12 cellular contexts compared by ENCODE assay signal in the genomic region with DNA sequence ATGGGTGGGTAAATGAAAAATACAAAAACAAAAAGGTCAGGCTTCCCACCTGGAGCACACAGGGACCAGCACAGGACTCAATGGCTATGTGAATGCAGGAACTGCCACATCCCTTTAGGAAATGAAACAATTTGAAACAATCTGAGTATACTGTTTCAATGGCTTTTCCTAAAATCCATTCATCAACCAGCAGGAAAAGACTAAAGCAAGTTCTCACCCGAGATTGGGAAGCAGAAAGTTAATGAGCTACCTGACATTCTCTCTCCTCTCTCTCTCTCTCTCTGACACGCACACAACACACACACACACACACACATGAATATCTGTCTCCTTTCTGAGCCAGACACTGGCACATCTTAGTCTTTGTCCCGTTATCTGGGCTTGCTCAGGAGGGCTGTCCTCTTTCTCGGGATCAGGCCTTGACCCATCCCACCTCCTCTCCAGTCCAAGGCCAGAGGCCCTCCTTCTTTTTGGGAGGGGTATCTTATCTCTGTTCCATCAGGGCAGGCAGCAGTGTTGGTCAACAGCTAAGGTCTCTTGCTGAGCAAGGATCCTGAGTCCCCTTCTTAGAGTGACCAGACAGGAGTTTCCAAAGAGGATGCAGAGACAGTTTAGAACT. TPM values are rescaled to one million over a fixed set of nuclear protein-coding genes. Genes with fewer than 3 reads are reported as not detected.
A peak's percentile ranks its signal among the peaks of the same experiment; 100 is the strongest.
DNase-seq lines count a peak whose midpoint lies in the region; ATAC-seq, FAIRE-seq and TF ChIP-seq lines count a peak whose summit lies in the region.
"Had no signal": no experiment of that assay in that cellular context is flagged by ENCODE, and none has a peak within 500 bp of the region (broad histone marks: within the 10 kb centered on the region; RNA-seq: fewer than 3 reads in every experiment).

No MANE protein-coding gene starts in this region.

- no peak for ATAC-seq in naive thymus-derived CD4-positive, alpha-beta T cell
- ATAC-seq in HG03159 (IDR thresholded peaks at IDR 0.05; ENCODE audit: unreplicated experiment) = no peak
- ATAC-seq: effector memory CD8-positive, alpha-beta T cell had no signal

- no peak for DNase-seq in SJCRH30
- no peak for DNase-seq in esophagus squamous epithelium (lab: John Stamatoyannopoulos, UW)
- no peak for DNase-seq in naive thymus-derived CD4-positive, alpha-beta T cell
- no peak for DNase-seq in tibial artery
- no peak for DNase-seq in activated CD4-positive, alpha-beta T cell treated with anti-CD3 and anti-CD28 coated beads, Interleukin-2, amount 50 U/mL, for 4 hours
- DNase-seq in D721Med (ENCODE audit: insufficient read length, low spot score) = no peak
- DNase-seq: CD8-positive, alpha-beta memory T cell; effector memory CD8-positive, alpha-beta T cell; mucosa of descending colon; MV-4-11; NCI-H446 had no signal

- no peak for FAIRE-seq in D721Med (lab: Jason Lieb, UNC)

- no peak for TF ChIP-seq POLR2A in esophagus squamous epithelium (IDR thresholded peaks at IDR 0.05)

- peaks cover 0 to 3% (median 0%) of the 10 kb centered on the region in 11 donors for H3K9me3 Mint-ChIP-seq in naive thymus-derived CD4-positive, alpha-beta T cell
- H3K9me3 Mint-ChIP-seq: CD8-positive, alpha-beta memory T cell; effector memory CD8-positive, alpha-beta T cell had no signal

- peaks cover 64% of the 10 kb centered on the region for H3K4me1 ChIP-seq in SJCRH30
- H3K4me1 ChIP-seq in esophagus squamous epithelium = peaks cover 3 to 35% (median 17%) of the 10 kb centered on the region in 3 donors
- peaks cover 4 to 19% of the 10 kb centered on the region in 2 donors for H3K4me1 ChIP-seq in naive thymus-derived CD4-positive, alpha-beta T cell (ENCODE audit: control insufficient read depth in 2 of 2, insufficient read depth in 2 of 2, low read length in 2 of 2)
- H3K4me1 ChIP-seq in tibial artery = peaks cover 0 to 49% (median 32%) of the 10 kb centered on the region in 4 donors

- TF ChIP-seq CTCF in esophagus squamous epithelium (IDR thresholded peaks at IDR 0.05) (no peak), tibial artery (IDR thresholded peaks at IDR 0.05) (no peak), D721Med (IDR thresholded peaks at IDR 0.05; ENCODE audit: insufficient read depth, missing control alignments) (no peak)

- CTCF ChIA-PET in naive thymus-derived CD4-positive, alpha-beta T cell (lab: Charles Lee) = no interaction called here

- H3K27me3 ChIP-seq in SJCRH30 = no peaks in the 10 kb centered on the region
- no peaks in the 10 kb centered on the region for H3K27me3 ChIP-seq in esophagus squamous epithelium
- H3K27me3 ChIP-seq in naive thymus-derived CD4-positive, alpha-beta T cell (ENCODE audit: control insufficient read depth in 2 of 2, insufficient read depth in 2 of 2, low read length in 2 of 2) = no peaks in the 10 kb centered on the region
- no peaks in the 10 kb centered on the region for H3K27me3 ChIP-seq in tibial artery

- H3K27ac ChIP-seq in SJCRH30 = peak overlapping the region; percentile 90
- H3K27ac ChIP-seq in esophagus squamous epithelium = peak overlapping the region; percentile 41 to 86 (median 78)
- no peak overlapping the region for H3K27ac ChIP-seq in naive thymus-derived CD4-positive, alpha-beta T cell (ENCODE audit: low read depth, low read length)
- peak overlapping the region; percentile 76 to 81 for H3K27ac ChIP-seq in tibial artery

- H3K36me3 Mint-ChIP-seq in naive thymus-derived CD4-positive, alpha-beta T cell = no peaks in the 10 kb centered on the region
- H3K36me3 Mint-ChIP-seq: CD8-positive, alpha-beta memory T cell had no signal

- WGBS in esophagus squamous epithelium, 2 donors = 59 to 73% methylated on average over 4 of the region's 4 CpGs

- H3K36me3 ChIP-seq in SJCRH30 (no peaks in the 10 kb centered on the region), esophagus squamous epithelium (no peaks in the 10 kb centered on the region), tibial artery (no peaks in the 10 kb centered on the region)
- H3K36me3 ChIP-seq in naive thymus-derived CD4-positive, alpha-beta T cell (ENCODE audit: control insufficient read depth in 2 of 3, insufficient read depth in 3 of 3, low read length in 3 of 3) = no peaks in the 10 kb centered on the region

- H3K4me3 Mint-ChIP-seq in naive thymus-derived CD4-positive, alpha-beta T cell = peak overlapping the region in 4 of 10 donors; percentile 42 to 84 (median 74)
- H3K4me3 Mint-ChIP-seq: CD8-positive, alpha-beta memory T cell; effector memory CD8-positive, alpha-beta T cell had no signal

- H3K9me3 ChIP-seq in SJCRH30 (replicated peaks) = no peaks in the 10 kb centered on the region
- no peaks in the 10 kb centered on the region for H3K9me3 ChIP-seq in esophagus squamous epithelium
- H3K9me3 ChIP-seq in naive thymus-derived CD4-positive, alpha-beta T cell (ENCODE audit: control insufficient read depth in 2 of 3, low read length in 3 of 3) = no peaks in the 10 kb centered on the region
- H3K9me3 ChIP-seq in tibial artery = no peaks in the 10 kb centered on the region
- H3K9me3 ChIP-seq: mucosa of descending colon had no signal

- POLR2A ChIA-PET in naive thymus-derived CD4-positive, alpha-beta T cell (lab: Charles Lee) = interaction anchor here (1.1 kb wide), 1 partner anchor 15 kb away, joined by 3 read pairs; no protein-coding TSS in a partner anchor

- H3K4me3 ChIP-seq in SJCRH30 = no peak overlapping the region
- no peak overlapping the region for H3K4me3 ChIP-seq in esophagus squamous epithelium
- no peak overlapping the region for H3K4me3 ChIP-seq in naive thymus-derived CD4-positive, alpha-beta T cell (ENCODE audit: low read length)
- H3K4me3 ChIP-seq in tibial artery = no peak overlapping the region
- H3K4me3 ChIP-seq: mucosa of descending colon had no signal

- H3K27me3 Mint-ChIP-seq in naive thymus-derived CD4-positive, alpha-beta T cell = peaks cover 0 to 10% (median 0%) of the 10 kb centered on the region in 5 donors
- H3K27me3 Mint-ChIP-seq: effector memory CD8-positive, alpha-beta T cell had no signal

- intact Hi-C loops in esophagus squamous epithelium (cut with DNase I) = no loop called here
- intact Hi-C loops in naive thymus-derived CD4-positive, alpha-beta T cell (cut with micrococcal nuclease) = no loop called here
- intact Hi-C loops in tibial artery (cut with DNase I; ENCODE audit: low total_unique reads) = no loop called here

- peaks cover 17 to 54% (median 38%) of the 10 kb centered on the region in 7 donors for H3K4me1 Mint-ChIP-seq in naive thymus-derived CD4-positive, alpha-beta T cell

- H3K27ac Mint-ChIP-seq in naive thymus-derived CD4-positive, alpha-beta T cell = peak overlapping the region in 5 of 9 donors; percentile 24 to 92 (median 44)
- H3K27ac Mint-ChIP-seq: effector memory CD8-positive, alpha-beta T cell had no signal

RNA-seq across cellular contexts. Expression of a gene that starts 11.6 kb away (rescaled TPM):
- 53.3 and 61.5 TPM in 2 replicates for total RNA-seq in SJCRH30 (2014; rRNA removed; shearing (Covaris generic))
- total RNA-seq in esophagus squamous epithelium = 100 to 1,000 TPM in 2 of 4 donors, 10 to 100 TPM in 2; 84.9 to 152 (median 120) TPM
- total RNA-seq in naive thymus-derived CD4-positive, alpha-beta T cell = 100 to 1,000 TPM in 4 of 5 experiments, 10 to 100 TPM in 1; 96.3 to 257 (median 114) TPM
- polyA plus RNA-seq in naive thymus-derived CD4-positive, alpha-beta T cell = 10 to 100 TPM; 82.2 to 94.0 TPM

RNA-seq across cellular contexts. Expression of a gene that starts 25.2 kb away (rescaled TPM):
- total RNA-seq in SJCRH30 (2014; rRNA removed; shearing (Covaris generic)) = 3.4 and 3.6 TPM in 2 replicates
- 10 to 100 TPM in 1 of 4 donors, 1 to 10 TPM in 3; 2.0 to 11.1 (median 6.4) TPM for total RNA-seq in esophagus squamous epithelium
- total RNA-seq in naive thymus-derived CD4-positive, alpha-beta T cell = not detected
- not detected for polyA plus RNA-seq in naive thymus-derived CD4-positive, alpha-beta T cell
- total RNA-seq: CD8-positive, alpha-beta memory T cell had no signal
- polyA plus RNA-seq: CD8-positive, alpha-beta memory T cell had no signal

RNA-seq across cellular contexts. Expression of a gene that starts 49.4 kb away (rescaled TPM):
- total RNA-seq in SJCRH30 (2014; rRNA removed; shearing (Covaris generic)) = not detected in 2 replicates
- total RNA-seq in esophagus squamous epithelium = not detected
- not detected for total RNA-seq in naive thymus-derived CD4-positive, alpha-beta T cell
- polyA plus RNA-seq in naive thymus-derived CD4-positive, alpha-beta T cell = not detected
- total RNA-seq: CD8-positive, alpha-beta memory T cell; mucosa of descending colon had no signal
- polyA plus RNA-seq: CD8-positive, alpha-beta memory T cell had no signal
